In genomic region chr3:53129344-53129743, GRCh38 we compare ENCODE assay signal across 1 cellular context.
TF ChIP-seq lines count a peak whose summit lies in the region.

No MANE protein-coding gene starts in this region.

TF ChIP-seq in H1, 55 proteins besides CTCF, POLR2A, EP300 and RAD21:
- TF ChIP-seq HDAC2 (IDR thresholded peaks at IDR 0.05; ENCODE audit: borderline replicate concordance in 1 of 2, low read depth in 2 of 2, low read length in 2 of 2) (no peak), NRF1 (IDR thresholded peaks at IDR 0.05; ENCODE audit: low read depth, low read length) (no peak), TAF7 (optimal IDR thresholded peaks at IDR 0.05; ENCODE audit: borderline replicate concordance, low read depth, low read length) (no peak), SP2 (IDR thresholded peaks at IDR 0.05; ENCODE audit: low read length) (no peak), SP4 (IDR thresholded peaks at IDR 0.05; ENCODE audit: low read length) (no peak), KDM1A (IDR thresholded peaks at IDR 0.05; ENCODE audit: borderline replicate concordance, low read length) (no peak), POLR2AphosphoS5 (IDR thresholded peaks at IDR 0.05; ENCODE audit: low read depth, low read length) (no peak)
